ENCODE assay signal across 19 cellular contexts in genomic region chr2:220513573-220514288, GRCh38.
DNase-seq lines count a peak whose midpoint lies in the region; ATAC-seq, FAIRE-seq and TF ChIP-seq lines count a peak whose summit lies in the region.
"Had no signal": no experiment of that assay in that cellular context is flagged by ENCODE, and none has a peak within 500 bp of the region (broad histone marks: within the 10 kb centered on the region; RNA-seq: fewer than 3 reads in every experiment).

No MANE protein-coding gene starts in this region.

- no peaks in the 10 kb centered on the region for H3K9me3 ChIP-seq in GM23248 (ENCODE audit: low read depth)
- no peaks in the 10 kb centered on the region for H3K9me3 ChIP-seq in PC-3 (ENCODE audit: low read length)
- H3K9me3 ChIP-seq in osteoblast (ENCODE audit: low read depth, low read length), result no peaks in the 10 kb centered on the region
- H3K9me3 ChIP-seq in right cardiac atrium (ENCODE audit: control insufficient read depth, low read length), result no peaks in the 10 kb centered on the region
- H3K9me3 ChIP-seq: SK-N-SH had no signal

- CTCF ChIA-PET in PC-3 (lab: Charles Lee), result interaction anchor here (0.6 to 0.8 kb wide), 3 partner anchors 9 to 1440 kb away, joined by 3 to 6 read pairs (median 4); no protein-coding TSS in a partner anchor

- H2AFZ ChIP-seq in GM23248 (peak overlapping the region; percentile 42), PC-3 (ENCODE audit: low read length) (peak overlapping the region; percentile 20; the same call in 1 of the 2 replicates), osteoblast (ENCODE audit: low read length) (no peak overlapping the region)
- H2AFZ ChIP-seq: PC-9 had no signal

- BruUV-seq in PC-3 (replicated peaks; lab: Mats Ljungman, UMichigan), result no TSS peak

- H3K27me3 ChIP-seq in GM23248 (replicated peaks; ENCODE audit: insufficient read depth) (no peaks in the 10 kb centered on the region), PC-3 (ENCODE audit: low read length) (no peaks in the 10 kb centered on the region), osteoblast (ENCODE audit: insufficient read depth, low read length) (no peaks in the 10 kb centered on the region), right cardiac atrium (ENCODE audit: control insufficient read depth, insufficient read depth) (no peaks in the 10 kb centered on the region)

- H3K4me2 ChIP-seq in GM23248 (ENCODE audit: unreplicated experiment) (peak overlapping the region; percentile 23), PC-3 (ENCODE audit: low read length) (peak overlapping the region; percentile 72), osteoblast (ENCODE audit: insufficient read depth, low read length) (no peak overlapping the region)
- H3K4me2 ChIP-seq: PC-9, SK-N-SH had no signal

- DNase-seq in GM23248, result peak; percentile 61
- peak; percentile 67 for DNase-seq in PC-3
- DNase-seq in epithelial cell of esophagus (ENCODE audit: low read depth), result peak; percentile 63
- no peak for DNase-seq in osteoblast (ENCODE audit: insufficient read length, low spot score, missing footprints)
- DNase-seq in right cardiac atrium, result no peak
- DNase-seq in activated T-cell treated with anti-CD3 and anti-CD28 coated beads, Interleukin-2, amount 50 U/mL, for 1 hour, result no peak
- DNase-seq in NCI-H524 (lab: John Stamatoyannopoulos, UW), result no peak
- no peak for DNase-seq in HTR-8/SVneo (ENCODE audit: insufficient read length, low spot score)
- DNase-seq: CD4-positive, alpha-beta memory T cell; DND-41; Karpas-422; MV-4-11; NCI-H1417 treated with DMSO at 0.1 percent for 48 hours; NCI-H345; NCI-H69; NK-92 treated with Interleukin-12 subunit alpha and Interleukin-12 subunit beta, amount 100 ng/mL, for 24 hours; PC-9; SK-N-SH had no signal

- H3K9ac ChIP-seq in GM23248 (no peak overlapping the region), PC-3 (ENCODE audit: low read length) (peak overlapping the region; percentile 34; the same call in 1 of the 2 replicates)
- H3K9ac ChIP-seq: SK-N-SH had no signal

- no peaks in the 10 kb centered on the region for H3K36me3 ChIP-seq in GM23248 (ENCODE audit: low read depth)
- no peaks in the 10 kb centered on the region for H3K36me3 ChIP-seq in PC-3 (ENCODE audit: low read depth, low read length)
- no peaks in the 10 kb centered on the region for H3K36me3 ChIP-seq in osteoblast (ENCODE audit: insufficient read depth, low read length)

- 29% methylated on average over 2 of the region's 2 CpGs for WGBS in GM23248 (ENCODE audit: low coverage in 1 of 2, low lambda C conversion rate in 2 of 2, missing lambda C conversion rate in 2 of 2), 2 experiments
- WGBS in right cardiac atrium, result 49% methylated on average over 2 of the region's 2 CpGs

- intact Hi-C loops in PC-3 (cut with micrococcal nuclease), result loop anchor here (2.0 to 10.0 kb wide), 3 partner anchors 105 to 451 kb away; no protein-coding TSS in a partner anchor
- intact Hi-C loops in right cardiac atrium (cut with DNase I), result no loop called here

- H3K4me1 ChIP-seq in GM23248 (ENCODE audit: insufficient read depth), result peaks cover 55% of the 10 kb centered on the region
- peaks cover 48% of the 10 kb centered on the region for H3K4me1 ChIP-seq in PC-3 (ENCODE audit: insufficient read depth, low read length)
- H3K4me1 ChIP-seq in osteoblast (ENCODE audit: insufficient read depth, low read length), result peaks cover 36% of the 10 kb centered on the region
- H3K4me1 ChIP-seq in right cardiac atrium (ENCODE audit: control insufficient read depth, insufficient read depth, low read length), result no peaks in the 10 kb centered on the region

- TF ChIP-seq CTCF in PC-3 (conservative IDR thresholded peaks at IDR 0.05; ENCODE audit: low read depth, low read length), result no peak
- no peak for TF ChIP-seq CTCF in epithelial cell of esophagus (IDR thresholded peaks at IDR 0.05; ENCODE audit: insufficient read depth, low read depth, low read length, missing control alignments)
- TF ChIP-seq CTCF in osteoblast (IDR thresholded peaks at IDR 0.05; ENCODE audit: extremely low read depth, low read depth, low read length), result no peak

- H3K9me2 ChIP-seq in GM23248 (ENCODE audit: insufficient read depth), result no peaks in the 10 kb centered on the region
- no peaks in the 10 kb centered on the region for H3K9me2 ChIP-seq in PC-3 (replicated peaks; ENCODE audit: low read length)
- H3K9me2 ChIP-seq: SK-N-SH had no signal

- H3K27ac ChIP-seq in GM23248, result peak overlapping the region; percentile 39
- H3K27ac ChIP-seq in PC-3 (ENCODE audit: low read length), result peak overlapping the region; percentile 76
- H3K27ac ChIP-seq in osteoblast (ENCODE audit: low read depth, low read length), result peak overlapping the region; percentile 51
- H3K27ac ChIP-seq in right cardiac atrium (ENCODE audit: low read length), result no peak overlapping the region
- H3K27ac ChIP-seq: PC-9 had no signal

- FAIRE-seq in HTR-8/SVneo (lab: Jason Lieb, UNC), result no peak

- H3K4me3 ChIP-seq in GM23248, result 0 out of 2 replicates have a peak overlapping the region, but pooled peaks have one; percentile 5
- peak overlapping the region; percentile 25; the same call in 1 of the 2 replicates for H3K4me3 ChIP-seq in PC-3 (ENCODE audit: low read length)
- H3K4me3 ChIP-seq in epithelial cell of esophagus (ENCODE audit: low read length), result no peak overlapping the region
- no peak overlapping the region for H3K4me3 ChIP-seq in osteoblast (ENCODE audit: insufficient read depth, low read length)
- no peak overlapping the region for H3K4me3 ChIP-seq in right cardiac atrium (ENCODE audit: low read length)
- H3K4me3 ChIP-seq: PC-9 had no signal

- ATAC-seq in PC-3, result peak; percentile 73
- no peak for ATAC-seq in right cardiac atrium
- ATAC-seq: Right ventricle myocardium inferior had no signal

- POLR2A ChIA-PET in PC-3 (lab: Charles Lee; ENCODE audit: unreplicated experiment), result interaction anchor here (0.6 kb wide), 2 partner anchors 13 to 988 kb away, joined by 3 to 6 read pairs; no protein-coding TSS in a partner anchor

- H3K79me2 ChIP-seq in GM23248 (ENCODE audit: insufficient read depth) (no peaks in the 10 kb centered on the region), PC-3 (ENCODE audit: low read length) (no peaks in the 10 kb centered on the region), osteoblast (ENCODE audit: insufficient read depth, low read length) (no peaks in the 10 kb centered on the region)

- H4K20me1 ChIP-seq in GM23248 (ENCODE audit: insufficient read depth) (no peaks in the 10 kb centered on the region), PC-3 (ENCODE audit: low read length) (no peaks in the 10 kb centered on the region), osteoblast (ENCODE audit: insufficient read depth, low read length) (no peaks in the 10 kb centered on the region)

- in situ Hi-C loops in GM23248 (cut with MboI), result no loop called here

- peaks cover 44% of the 10 kb centered on the region for H3F3A ChIP-seq in GM23248 (ENCODE audit: insufficient read depth)
- H3F3A ChIP-seq in PC-3 (ENCODE audit: low read length, unreplicated experiment), result no peaks in the 10 kb centered on the region

Comparison
In these comparisons a context has a peak if more than half of its experiments do, and no peak if none do; other contexts are left out.
1. DNase-seq: peak in GM23248 (single experiment), PC-3 (single experiment) and epithelial cell of esophagus (single experiment); none in osteoblast (single experiment), right cardiac atrium (0 of 3), activated T-cell treated with anti-CD3 and anti-CD28 coated beads, Interleukin-2, amount 50 U/mL, for 1 hour (single experiment), NCI-H524 (0 of 2) and HTR-8/SVneo (single experiment).
2. H3K4me3 ChIP-seq: peak in GM23248 (single experiment) and PC-3 (single experiment); none in epithelial cell of esophagus (single experiment), osteoblast (single experiment) and right cardiac atrium (single experiment).